In the genomic region with DNA sequence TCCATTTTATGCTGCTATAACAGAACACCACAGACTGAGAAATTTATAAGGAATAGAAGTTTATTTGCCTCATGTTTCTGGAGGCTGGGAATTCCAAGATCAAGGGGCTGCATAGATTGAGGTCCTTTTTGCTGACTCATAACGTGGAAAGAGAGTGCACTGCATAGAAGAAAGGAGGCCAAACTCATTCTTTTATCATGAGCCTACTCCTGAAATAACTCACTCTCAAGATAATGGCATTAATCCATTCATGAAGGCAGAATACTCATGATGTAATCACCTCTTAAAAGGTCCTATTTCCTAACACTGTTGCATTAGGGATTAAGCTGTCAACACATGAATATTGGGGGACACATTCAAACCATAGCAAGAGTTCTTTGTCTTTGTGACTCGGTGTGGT, we compare ENCODE assay signal across 10 cellular contexts.
A peak's percentile ranks its signal among the peaks of the same experiment; 100 is the strongest.
DNase-seq lines count a peak whose midpoint lies in the region; ATAC-seq, FAIRE-seq and TF ChIP-seq lines count a peak whose summit lies in the region.
"Had no signal": no experiment of that assay in that cellular context is flagged by ENCODE, and none has a peak within 500 bp of the region (broad histone marks: within the 10 kb centered on the region; RNA-seq: fewer than 3 reads in every experiment).

No MANE protein-coding gene starts in this region.

- no peaks in the 10 kb centered on the region for H3K9me3 ChIP-seq in iPS-18a (ENCODE audit: control insufficient read depth, low read depth, low read length)
- H3K9me3 ChIP-seq in small intestine (ENCODE audit: control insufficient read depth, low read depth) = no peaks in the 10 kb centered on the region
- H3K9me3 ChIP-seq in Karpas-422 (ENCODE audit: low read length) = no peaks in the 10 kb centered on the region

- H3K9ac ChIP-seq in iPS-18a (ENCODE audit: low read length) (no peak overlapping the region), Karpas-422 (ENCODE audit: low read length) (no peak overlapping the region)

- H2AFZ ChIP-seq in Karpas-422 (ENCODE audit: low read length) = no peak overlapping the region

- peak; percentile 60 for ATAC-seq in HG02884 (IDR thresholded peaks at IDR 0.05; ENCODE audit: unreplicated experiment)
- ATAC-seq: esophagus mucosa had no signal

- no peak overlapping the region for H3K4me2 ChIP-seq in Karpas-422 (ENCODE audit: low read depth, low read length, poor library complexity, severe bottlenecking)

- H3K36me3 ChIP-seq in iPS-18a (ENCODE audit: control insufficient read depth, low read depth, low read length) = no peaks in the 10 kb centered on the region
- H3K36me3 ChIP-seq in small intestine (ENCODE audit: control insufficient read depth in 2 of 2, insufficient read depth in 2 of 2, low read length in 2 of 2) = no peaks in the 10 kb centered on the region
- H3K36me3 ChIP-seq in Karpas-422 (ENCODE audit: insufficient read depth, low read length) = no peaks in the 10 kb centered on the region

- FAIRE-seq in small intestine (lab: Jason Lieb, UNC) = no peak

- in situ Hi-C loops in ACHN (cut with HindIII; ENCODE audit: low pct_ligation_motif_present, low pct_unique_long_range_greater_than_20kb, low sequenced_read_pairs) (no loop called here), astrocyte of the spinal cord (cut with HindIII; ENCODE audit: low sequenced_read_pairs) (no loop called here)

- DNase-seq in ACHN (peak; percentile 60), astrocyte of the spinal cord (ENCODE audit: low read depth, low spot score) (peak; percentile 85), small intestine (no peak), NCI-H748 treated with DMSO at 0.1 percent for 48 hours (lab: John Stamatoyannopoulos, UW) (no peak), DMS 273 (lab: John Stamatoyannopoulos, UW; ENCODE audit: unreplicated experiment) (no peak), Karpas-422 (no peak)
- DNase-seq: activated CD4-positive, alpha-beta T cell treated with anti-CD3 and anti-CD28 coated beads for 48 hours had no signal

- peak overlapping the region; percentile 22 for H3K27ac ChIP-seq in iPS-18a (ENCODE audit: low read length)
- no peak overlapping the region for H3K27ac ChIP-seq in small intestine (ENCODE audit: low read depth in 1 of 2, low read length in 1 of 2)
- no peak overlapping the region for H3K27ac ChIP-seq in Karpas-422 (ENCODE audit: low read length)

- H4K20me1 ChIP-seq in Karpas-422 (ENCODE audit: insufficient read depth, low read depth, low read length) = no peaks in the 10 kb centered on the region

- 71 to 80% (median 74%) methylated on average over 2 of the region's 2 CpGs for WGBS in small intestine, 3 donors

- H3K4me1 ChIP-seq in iPS-18a (ENCODE audit: control insufficient read depth, low read depth, low read length) (peaks cover 9% of the 10 kb centered on the region), small intestine (ENCODE audit: control insufficient read depth in 2 of 2, insufficient read depth in 1 of 2, low read depth in 1 of 2, low read length in 1 of 2) (no peaks in the 10 kb centered on the region), Karpas-422 (ENCODE audit: low read length) (peaks cover 6% of the 10 kb centered on the region)

- no peaks in the 10 kb centered on the region for H3K79me2 ChIP-seq in Karpas-422 (ENCODE audit: low read length)

- H3K4me3 ChIP-seq in astrocyte of the spinal cord (ENCODE audit: low read depth, low read length) (no peak overlapping the region), iPS-18a (ENCODE audit: low read length) (no peak overlapping the region), small intestine (ENCODE audit: low read depth in 1 of 2, low read length in 2 of 2) (no peak overlapping the region), Karpas-422 (ENCODE audit: low read length) (no peak overlapping the region)

- no peak for TF ChIP-seq CTCF in astrocyte of the spinal cord (IDR thresholded peaks at IDR 0.05; ENCODE audit: low read depth, low read length)

- H3K27me3 ChIP-seq in iPS-18a (ENCODE audit: control insufficient read depth, insufficient read depth, low read length) = no peaks in the 10 kb centered on the region
- no peaks in the 10 kb centered on the region for H3K27me3 ChIP-seq in small intestine (ENCODE audit: control insufficient read depth in 2 of 2, insufficient read depth in 2 of 2, low read length in 2 of 2)
- H3K27me3 ChIP-seq in Karpas-422 (ENCODE audit: low read length) = no peaks in the 10 kb centered on the region

- H3K9me2 ChIP-seq in Karpas-422 (replicated peaks; ENCODE audit: insufficient read depth, low read length) = no peaks in the 10 kb centered on the region

Comparison
In these comparisons a context has a peak if more than half of its experiments do, and no peak if none do; other contexts are left out.
1. DNase-seq: peak in ACHN (single experiment) and astrocyte of the spinal cord (single experiment); none in small intestine (single experiment), NCI-H748 treated with DMSO at 0.1 percent for 48 hours (single experiment), DMS 273 (single experiment) and Karpas-422 (single experiment).